In the genomic region with DNA sequence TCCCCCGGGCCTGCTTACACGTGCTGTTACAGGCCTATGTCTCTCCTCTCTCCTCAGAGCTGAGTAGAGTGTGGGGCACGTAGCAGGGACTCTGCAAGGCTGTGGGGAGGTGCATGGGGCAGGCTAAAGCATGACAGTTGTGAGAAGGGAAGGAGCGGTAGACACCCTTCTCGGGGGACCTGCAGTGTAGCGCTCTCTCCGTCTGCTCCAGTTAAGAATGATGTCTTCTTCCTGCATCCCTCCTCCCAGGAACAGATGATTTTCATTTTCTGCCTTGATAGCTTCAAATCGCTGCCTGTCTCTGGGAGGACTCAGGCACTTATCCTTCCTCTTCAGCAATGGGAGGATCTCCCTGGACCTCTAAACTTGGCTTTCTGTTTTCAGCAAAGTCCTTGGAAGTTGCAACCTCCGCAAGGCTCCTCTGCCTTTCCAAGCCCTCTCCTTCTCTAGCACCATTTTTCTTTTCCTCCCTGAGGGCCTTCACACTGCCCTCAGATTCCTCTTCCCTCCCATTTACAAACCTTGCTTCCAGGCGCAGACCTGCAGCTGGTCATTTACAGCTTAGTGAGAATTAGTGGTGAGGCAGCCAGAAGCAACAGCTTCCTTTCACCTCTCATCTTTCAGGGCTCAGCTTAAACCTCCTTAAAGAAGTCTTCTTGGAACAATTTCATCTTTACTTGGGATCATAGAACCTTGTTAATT, we compare ENCODE assay signal across 22 cellular contexts. TPM values are rescaled to one million over a fixed set of nuclear protein-coding genes. Genes with fewer than 3 reads are reported as not detected.
DNase-seq lines count a peak whose midpoint lies in the region; ATAC-seq and TF ChIP-seq lines count a peak whose summit lies in the region.
"Had no signal": no experiment of that assay in that cellular context is flagged by ENCODE, and none has a peak within 500 bp of the region (broad histone marks: within the 10 kb centered on the region; RNA-seq: fewer than 3 reads in every experiment).

No MANE protein-coding gene starts in this region.

- no peak for DNase-seq in SK-N-SH
- DNase-seq in esophagus muscularis mucosa (ENCODE audit: extremely low spot score): no peak
- DNase-seq in neuronal stem cell (ENCODE audit: low spot score): no peak
- no peak for DNase-seq in vagina (ENCODE audit: extremely low spot score in 2 of 2)
- DNase-seq in activated gamma-delta T cell (lab: John Stamatoyannopoulos, UW): no peak
- DNase-seq in Karpas-422: no peak
- DNase-seq in CD4-positive, alpha-beta memory T cell: no peak
- DNase-seq: activated CD4-positive, alpha-beta T cell treated with anti-CD3 and anti-CD28 coated beads for 36 hours; activated effector memory CD4-positive, alpha-beta T cell treated with anti-CD3 and anti-CD28 coated beads, Interleukin-2, amount 50 U/mL, for 16 hours; amniotic stem cell; cerebellar nuclear complex; effector memory CD8-positive, alpha-beta T cell; HFFc6; hypothalamus; NCI-H748 treated with DMSO at 0.1 percent for 48 hours; stimulated activated CD4-positive, alpha-beta T cell treated with anti-CD3 and anti-CD28 coated beads, Interleukin-1b, Interleukin-23, amount 100 ng/mL, for 48 hours had no signal

- H3K27ac Mint-ChIP-seq in CD4-positive, alpha-beta memory T cell: peak overlapping the region in 1 of 7 donors; percentile 56
- H3K27ac Mint-ChIP-seq: activated CD4-positive, alpha-beta T cell treated with anti-CD3 and anti-CD28 coated beads for 36 hours; B cell; effector memory CD8-positive, alpha-beta T cell; HFFc6; neural progenitor cell had no signal

- H4K20me1 ChIP-seq in SK-N-SH (ENCODE audit: insufficient read depth): no peaks in the 10 kb centered on the region
- no peaks in the 10 kb centered on the region for H4K20me1 ChIP-seq in Karpas-422 (ENCODE audit: insufficient read depth, low read depth, low read length)

- peak; percentile 42 for ATAC-seq in SK-N-SH treated with all-trans-retinoic acid at 6 μM for 48 hours
- ATAC-seq: activated CD4-positive, alpha-beta T cell treated with anti-CD3 and anti-CD28 coated beads for 36 hours; effector memory CD8-positive, alpha-beta T cell; GM12878 had no signal

- no peaks in the 10 kb centered on the region for H3K4me1 Mint-ChIP-seq in CD4-positive, alpha-beta memory T cell
- H3K4me1 Mint-ChIP-seq: activated CD4-positive, alpha-beta T cell treated with anti-CD3 and anti-CD28 coated beads for 36 hours had no signal

- CTCF ChIA-PET in SK-N-SH (lab: Yijun Ruan, JAX): interaction anchor here (0.9 to 1.4 kb wide), 6 partner anchors 10 to 510 kb away, joined by 3 to 6 read pairs (median 3); no protein-coding TSS in a partner anchor
- CTCF ChIA-PET in CD4-positive, alpha-beta memory T cell (lab: Charles Lee; ENCODE audit: partially characterized antibody): interaction anchor here (1.1 kb wide), 1 partner anchor 242 kb away, joined by 3 read pairs; no protein-coding TSS in a partner anchor

- intact Hi-C loops in esophagus muscularis mucosa (cut with DNase I) (no loop called here), vagina (cut with DNase I) (loop anchor here (5.0 kb wide), 1 partner anchor 36 kb away; no protein-coding TSS in a partner anchor)
- intact Hi-C loops in CD4-positive, alpha-beta memory T cell (cut with micrococcal nuclease): no loop called here

- TF ChIP-seq EP300 in SK-N-SH (IDR thresholded peaks at IDR 0.05; ENCODE audit: borderline replicate concordance in 1 of 2, low read depth in 1 of 2, low read length in 1 of 2) (no peak), esophagus muscularis mucosa (IDR thresholded peaks at IDR 0.05) (no peak)

- no peak overlapping the region for H4K91ac ChIP-seq in neuronal stem cell (ENCODE audit: low read depth, low read length, poor library complexity)

- H2AK5ac ChIP-seq in neuronal stem cell (ENCODE audit: low read depth, low read length): no peak overlapping the region

- H2BK12ac ChIP-seq in neuronal stem cell (ENCODE audit: low read length): no peak overlapping the region

- no peak overlapping the region for H3K4ac ChIP-seq in neuronal stem cell (ENCODE audit: low read length)

- no peak overlapping the region for H3K27ac ChIP-seq in SK-N-SH (ENCODE audit: low read depth in 2 of 2, low read length in 1 of 2)
- peak overlapping the region; percentile 20 to 78 (median 40) for H3K27ac ChIP-seq in esophagus muscularis mucosa (replicated peaks in 1 of 4)
- no peak overlapping the region for H3K27ac ChIP-seq in neuronal stem cell (replicated peaks; ENCODE audit: low read length)
- H3K27ac ChIP-seq in vagina: peak overlapping the region; percentile 60
- no peak overlapping the region for H3K27ac ChIP-seq in Karpas-422 (ENCODE audit: low read length)
- no peak overlapping the region for H3K27ac ChIP-seq in CD4-positive, alpha-beta memory T cell (ENCODE audit: low read depth, low read length)
- H3K27ac ChIP-seq: 22Rv1, neural progenitor cell had no signal

- POLR2A ChIA-PET in SK-N-SH (lab: Yijun Ruan, JAX): interaction anchor here (1.3 kb wide), 1 partner anchor 507 kb away, joined by 3 read pairs; no protein-coding TSS in a partner anchor
- POLR2A ChIA-PET in CD4-positive, alpha-beta memory T cell (lab: Charles Lee; ENCODE audit: partially characterized antibody): no interaction called here

- H3K9me3 Mint-ChIP-seq in CD4-positive, alpha-beta memory T cell: no peaks in the 10 kb centered on the region
- H3K9me3 Mint-ChIP-seq: effector memory CD8-positive, alpha-beta T cell; HFFc6; neural progenitor cell had no signal

- H3K79me1 ChIP-seq in neuronal stem cell (ENCODE audit: low read depth, low read length): no peaks in the 10 kb centered on the region

- H3K79me2 ChIP-seq in SK-N-SH (ENCODE audit: insufficient read depth) (no peaks in the 10 kb centered on the region), Karpas-422 (ENCODE audit: low read length) (no peaks in the 10 kb centered on the region)

- no peak for TF ChIP-seq RAD21 in SK-N-SH (IDR thresholded peaks at IDR 0.05; ENCODE audit: low read length)

- no peak overlapping the region for H3K18ac ChIP-seq in neuronal stem cell (ENCODE audit: low read length)

- H3K23ac ChIP-seq in neuronal stem cell (ENCODE audit: low read depth, low read length, poor library complexity): no peak overlapping the region

- H2BK15ac ChIP-seq in neuronal stem cell (ENCODE audit: low read length): no peak overlapping the region

- H2BK120ac ChIP-seq in neuronal stem cell (ENCODE audit: low read depth, low read length): no peak overlapping the region

- no peak overlapping the region for H4K8ac ChIP-seq in neuronal stem cell (ENCODE audit: low read depth, low read length)

- H3K27me3 Mint-ChIP-seq in CD4-positive, alpha-beta memory T cell: peaks cover 0 to 6% of the 10 kb centered on the region in 2 donors

- H3K4me1 ChIP-seq in SK-N-SH (ENCODE audit: control insufficient read depth in 1 of 2, insufficient read depth in 2 of 2, low read depth in 1 of 2, low read length in 1 of 2) (peaks cover 0 to 30% of the 10 kb centered on the region in 2 experiments; a peak in 2 of 4 replicates), esophagus muscularis mucosa (peaks cover 6 to 33% (median 25%) of the 10 kb centered on the region in 4 donors), neuronal stem cell (ENCODE audit: control insufficient read depth in 2 of 2, insufficient read depth in 1 of 2, low read depth in 1 of 2, low read length in 2 of 2) (no peaks in the 10 kb centered on the region), vagina (peaks cover 34% of the 10 kb centered on the region), Karpas-422 (ENCODE audit: low read length) (peaks cover 11% of the 10 kb centered on the region)
- H3K4me1 ChIP-seq in CD4-positive, alpha-beta memory T cell (ENCODE audit: insufficient read depth, low read length): no peaks in the 10 kb centered on the region
- H3K4me1 ChIP-seq: neural progenitor cell had no signal

- H3K4me3 ChIP-seq in SK-N-SH (ENCODE audit: low read depth in 2 of 2, low read length in 1 of 2) (no peak overlapping the region), esophagus muscularis mucosa (no peak overlapping the region), neuronal stem cell (ENCODE audit: low read length in 2 of 2) (peak overlapping the region in 1 of 2 donors; percentile 65), vagina (no peak overlapping the region), Karpas-422 (ENCODE audit: low read length) (no peak overlapping the region)
- H3K4me3 ChIP-seq in CD4-positive, alpha-beta memory T cell (ENCODE audit: low read length in 2 of 2): no peak overlapping the region
- H3K4me3 ChIP-seq: GM12878, neural progenitor cell, Peyer's patch had no signal

- H3K36me3 ChIP-seq in SK-N-SH (replicated peaks in 1 of 2; ENCODE audit: control insufficient read depth in 1 of 2, insufficient read depth in 2 of 2, low read length in 1 of 2) (no peaks in the 10 kb centered on the region), esophagus muscularis mucosa (no peaks in the 10 kb centered on the region), neuronal stem cell (replicated peaks in 1 of 2; ENCODE audit: control insufficient read depth in 2 of 2, insufficient read depth in 2 of 2, low read length in 2 of 2) (no peaks in the 10 kb centered on the region), vagina (no peaks in the 10 kb centered on the region), Karpas-422 (ENCODE audit: insufficient read depth, low read length) (no peaks in the 10 kb centered on the region)
- H3K36me3 ChIP-seq in CD4-positive, alpha-beta memory T cell (ENCODE audit: insufficient read depth, low read length): no peaks in the 10 kb centered on the region
- H3K36me3 ChIP-seq: neural progenitor cell, Peyer's patch had no signal

- H3K36me3 Mint-ChIP-seq in CD4-positive, alpha-beta memory T cell: no peaks in the 10 kb centered on the region
- H3K36me3 Mint-ChIP-seq: neural progenitor cell had no signal

- H3K9me2 ChIP-seq in SK-N-SH (no peaks in the 10 kb centered on the region), Karpas-422 (replicated peaks; ENCODE audit: insufficient read depth, low read length) (no peaks in the 10 kb centered on the region)

- H3K9ac ChIP-seq in SK-N-SH (no peak overlapping the region), neuronal stem cell (ENCODE audit: low read depth, low read length, poor library complexity) (peak overlapping the region; percentile 18), Karpas-422 (ENCODE audit: low read length) (no peak overlapping the region)
- H3K9ac ChIP-seq: neural progenitor cell had no signal

- H2AFZ ChIP-seq in SK-N-SH (ENCODE audit: low read depth) (no peak overlapping the region), neuronal stem cell (ENCODE audit: low read length) (no peak overlapping the region), Karpas-422 (ENCODE audit: low read length) (no peak overlapping the region)
- H2AFZ ChIP-seq: neural progenitor cell had no signal

- H3K9me3 ChIP-seq in SK-N-SH: no peaks in the 10 kb centered on the region
- H3K9me3 ChIP-seq in esophagus muscularis mucosa: no peaks in the 10 kb centered on the region
- no peaks in the 10 kb centered on the region for H3K9me3 ChIP-seq in neuronal stem cell (replicated peaks in 1 of 2; ENCODE audit: control insufficient read depth in 2 of 2, insufficient read depth in 1 of 2, low read depth in 1 of 2, low read length in 2 of 2)
- no peaks in the 10 kb centered on the region for H3K9me3 ChIP-seq in vagina
- H3K9me3 ChIP-seq in Karpas-422 (ENCODE audit: low read length): no peaks in the 10 kb centered on the region
- no peaks in the 10 kb centered on the region for H3K9me3 ChIP-seq in CD4-positive, alpha-beta memory T cell (ENCODE audit: control insufficient read depth in 1 of 2, low read length in 2 of 2)
- H3K9me3 ChIP-seq: Peyer's patch had no signal

- H3K4me2 ChIP-seq in SK-N-SH: no peak overlapping the region
- H3K4me2 ChIP-seq in neuronal stem cell (ENCODE audit: insufficient read depth, low read length, poor library complexity, severe bottlenecking): no peak overlapping the region
- no peak overlapping the region for H3K4me2 ChIP-seq in Karpas-422 (ENCODE audit: low read depth, low read length, poor library complexity, severe bottlenecking)
- H3K4me2 ChIP-seq: neural progenitor cell had no signal

- H3K27me3 ChIP-seq in SK-N-SH (ENCODE audit: insufficient read depth): peaks cover 9% of the 10 kb centered on the region; the same call in 1 of the 2 replicates
- no peaks in the 10 kb centered on the region for H3K27me3 ChIP-seq in esophagus muscularis mucosa
- peaks cover 0 to 62% (median 0%) of the 10 kb centered on the region in 3 experiments for H3K27me3 ChIP-seq in neuronal stem cell (ENCODE audit: control insufficient read depth in 3 of 3, insufficient read depth in 3 of 3, low read depth in 1 of 3, low read length in 3 of 3)
- H3K27me3 ChIP-seq in vagina: no peaks in the 10 kb centered on the region
- H3K27me3 ChIP-seq in Karpas-422 (ENCODE audit: low read length): no peaks in the 10 kb centered on the region
- no peaks in the 10 kb centered on the region for H3K27me3 ChIP-seq in CD4-positive, alpha-beta memory T cell (ENCODE audit: insufficient read depth, low read length)
- H3K27me3 ChIP-seq: neural progenitor cell, Peyer's patch had no signal

- no peak overlapping the region for H2BK5ac ChIP-seq in neuronal stem cell (ENCODE audit: low read length)

- H3K4me3 Mint-ChIP-seq in CD4-positive, alpha-beta memory T cell: no peak overlapping the region
- H3K4me3 Mint-ChIP-seq: activated CD4-positive, alpha-beta T cell treated with anti-CD3 and anti-CD28 coated beads for 36 hours; B cell; effector memory CD8-positive, alpha-beta T cell; HFFc6 had no signal

- no peak overlapping the region for H3K14ac ChIP-seq in neuronal stem cell (ENCODE audit: low read length)

- WGBS in SK-N-SH (ENCODE audit: low lambda C conversion rate): 83% methylated on average over 9 of the region's 10 CpGs
- WGBS in esophagus muscularis mucosa: 77% methylated on average over 10 of the region's 10 CpGs
- no CpG with 5 or more reads among the region's 10 CpGs for WGBS in neuronal stem cell (ENCODE audit: extremely low coverage in 2 of 2, insufficient read length in 2 of 2, insufficient replicate concordance in 1 of 2), 2 donors

- TF ChIP-seq CTCF in SK-N-SH (IDR thresholded peaks at IDR 0.05): no peak
- no peak for TF ChIP-seq CTCF in esophagus muscularis mucosa (IDR thresholded peaks at IDR 0.05)
- TF ChIP-seq CTCF in vagina (IDR thresholded peaks at IDR 0.05): no peak

- peaks cover 6% of the 10 kb centered on the region for H3F3A ChIP-seq in SK-N-SH (replicated peaks; ENCODE audit: insufficient read depth)

- TF ChIP-seq POLR2A in esophagus muscularis mucosa (IDR thresholded peaks at IDR 0.05; ENCODE audit: low read depth) (no peak), vagina (IDR thresholded peaks at IDR 0.05) (no peak)

RNA-seq across cellular contexts. Expression of gene TLE3, which starts 23.4 kb away (rescaled TPM):
- 8.4 and 14.7 TPM in 2 replicates for polyA plus RNA-seq in SK-N-SH (2012; rRNA removed)
- polyA plus RNA-seq in SK-N-SH (2012; cell fraction: cytosol; rRNA removed): 6.1 and 8.4 TPM in 2 replicates
- polyA plus RNA-seq in SK-N-SH (2012; cell fraction: nucleus; rRNA removed): 42.8 and 50.1 TPM in 2 replicates
- total RNA-seq in esophagus muscularis mucosa (10 to 100 TPM; 35.7 to 81.3 (median 59.2) TPM), vagina (64.6 TPM)
- polyA plus RNA-seq in neuronal stem cell (2013, experiment 1 of 2): 27.4 TPM
- polyA plus RNA-seq in neuronal stem cell (2013, experiment 2 of 2): 29.0 TPM
- 63.6 and 99.8 TPM in 2 replicates for total RNA-seq in Karpas-422 (2014; rRNA removed; shearing (Covaris generic); ENCODE audit: low replicate concordance)
- 100 to 1,000 TPM; 118 to 121 TPM for total RNA-seq in CD4-positive, alpha-beta memory T cell
- 10 to 100 TPM in 1 of 2 donors, 1 to 10 TPM in 1; 3.6 to 22.1 TPM for polyA plus RNA-seq in CD4-positive, alpha-beta memory T cell

Comparison
In these comparisons a context has a peak if more than half of its experiments do, and no peak if none do; other contexts are left out.
1. H3K27ac ChIP-seq: peak in esophagus muscularis mucosa (4 of 4) and vagina (single experiment); none in SK-N-SH (0 of 2), neuronal stem cell (single experiment), Karpas-422 (single experiment) and CD4-positive, alpha-beta memory T cell (single experiment).